Comparison of ENCODE assay signal across 14 cellular contexts in genomic region chr12:56962247-56962646, GRCh38. TPM values are rescaled to one million over a fixed set of nuclear protein-coding genes. Genes with fewer than 3 reads are reported as not detected.
"Had no signal": no experiment of that assay in that cellular context is flagged by ENCODE, and none has a peak within 500 bp of the region (broad histone marks: within the 10 kb centered on the region; RNA-seq: fewer than 3 reads in every experiment).

No MANE protein-coding gene starts in this region.

RNA-seq across cellular contexts. Expression of gene SDR9C7, which starts 28.0 kb away (rescaled TPM):
- total RNA-seq: activated B cell treated with CpG ODN at 0.5 μM for 24 hours; activated CD4-positive, alpha-beta memory T cell treated with anti-CD3 and anti-CD28 coated beads for 36 hours; activated CD4-positive, alpha-beta memory T cell treated with anti-CD3 and anti-CD28 coated beads, Interleukin-2, amount 10 ng/mL, durations not matched to agents 7 days and 5 days; activated CD4-positive, alpha-beta T cell treated with anti-CD3 and anti-CD28 coated beads for 36 hours; activated CD4-positive, alpha-beta T cell treated with anti-CD3 and anti-CD28 coated beads, Interleukin-2, amount 10 ng/mL, durations not matched to agents 24 days and 14 days; activated CD4-positive, alpha-beta T cell treated with anti-CD3 and anti-CD28 coated beads, Interleukin-2, amount 10 ng/mL, durations not matched to agents 7 days and 5 days; activated CD8-positive, alpha-beta memory T cell treated with anti-CD3 and anti-CD28 coated beads for 36 hours; activated CD8-positive, alpha-beta memory T cell treated with anti-CD3 and anti-CD28 coated beads, Interleukin-2, amount 10 ng/mL, durations not matched to agents 7 days and 5 days; activated CD8-positive, alpha-beta T cell treated with anti-CD3 and anti-CD28 coated beads for 36 hours; activated CD8-positive, alpha-beta T cell treated with anti-CD3 and anti-CD28 coated beads, Interleukin-2, amount 10 ng/mL, durations not matched to agents 7 days and 5 days; T-helper 1 cell treated with Interleukin-12 subunit alpha and Interleukin-12 subunit beta and Interleukin-4 antibody, amounts not matched to agents 30 ng/mL and 1 ng/mL, for 36 hours; T-helper 17 cell; T-helper 2 cell treated with Interferon-gamma antibody and Interleukin-4, amounts not matched to agents 100 ng/mL and 5 ng/mL, for 36 hours; WTC11 had no signal

RNA-seq across cellular contexts. Expression of gene TAC3, which starts 54.1 kb away (rescaled TPM):
- total RNA-seq: activated B cell treated with CpG ODN at 0.5 μM for 24 hours; activated CD4-positive, alpha-beta memory T cell treated with anti-CD3 and anti-CD28 coated beads for 36 hours; activated CD4-positive, alpha-beta memory T cell treated with anti-CD3 and anti-CD28 coated beads, Interleukin-2, amount 10 ng/mL, durations not matched to agents 7 days and 5 days; activated CD4-positive, alpha-beta T cell treated with anti-CD3 and anti-CD28 coated beads, Interleukin-2, amount 10 ng/mL, durations not matched to agents 24 days and 14 days; activated CD8-positive, alpha-beta memory T cell treated with anti-CD3 and anti-CD28 coated beads, Interleukin-2, amount 10 ng/mL, durations not matched to agents 7 days and 5 days; activated CD8-positive, alpha-beta T cell treated with anti-CD3 and anti-CD28 coated beads, Interleukin-2, amount 10 ng/mL, durations not matched to agents 7 days and 5 days; T-helper 17 cell; T-helper 2 cell treated with Interferon-gamma antibody and Interleukin-4, amounts not matched to agents 100 ng/mL and 5 ng/mL, for 36 hours had no signal
